1 cellular context compared by ENCODE assay signal in the genomic region with DNA sequence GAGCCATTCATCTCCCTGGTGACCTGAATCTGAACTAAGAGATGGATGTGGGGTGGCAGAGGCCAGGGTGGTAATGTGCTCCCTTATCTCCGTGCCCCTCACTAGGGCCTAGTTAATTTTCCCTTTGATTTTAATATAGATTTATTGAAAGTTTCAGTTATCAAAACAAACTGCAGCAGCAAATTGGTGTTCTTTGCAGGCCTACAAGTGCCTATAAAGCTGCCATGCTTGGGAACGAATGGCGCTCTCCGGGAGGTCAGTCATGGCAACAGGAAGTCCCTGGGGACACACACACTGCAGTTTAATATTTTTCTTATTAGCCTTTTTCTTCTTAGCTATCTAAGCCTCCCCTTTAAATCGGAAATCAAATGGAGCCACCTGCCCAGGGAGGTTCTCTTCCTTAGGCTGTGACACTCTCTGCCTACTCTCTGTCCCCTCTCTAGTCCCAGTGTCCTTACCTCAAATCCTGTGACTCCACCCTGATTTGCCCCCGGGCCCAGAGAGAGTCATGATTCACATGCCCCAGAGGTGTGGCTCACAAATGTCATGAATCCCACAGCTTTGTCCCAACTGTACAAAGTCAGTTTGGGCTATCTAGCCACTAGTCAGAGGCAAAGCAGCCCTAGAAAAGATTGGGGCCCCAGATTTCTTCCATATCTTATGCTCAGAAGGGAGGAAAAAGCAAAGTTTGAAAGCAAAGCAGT.
TF ChIP-seq lines count a peak whose summit lies in the region.

No MANE protein-coding gene starts in this region.

TF ChIP-seq in HCT116, 20 proteins besides CTCF, POLR2A, EP300 and RAD21 (continued from another document):
- no peak for TF ChIP-seq TCF7L2 (IDR thresholded peaks at IDR 0.05; ENCODE audit: borderline replicate concordance, extremely low read depth, insufficient read depth, insufficient read length)
- no peak for TF ChIP-seq CEBPB (IDR thresholded peaks at IDR 0.05; ENCODE audit: low read depth)
- TF ChIP-seq EGR1 (IDR thresholded peaks at IDR 0.05; ENCODE audit: low read depth): no peak
- no peak for TF ChIP-seq ATF3 (IDR thresholded peaks at IDR 0.05)
- no peak for TF ChIP-seq SIN3A (IDR thresholded peaks at IDR 0.05; ENCODE audit: low read depth)
- no peak for TF ChIP-seq EZH2 (IDR thresholded peaks at IDR 0.05)
- no peak for TF ChIP-seq CBX3 (IDR thresholded peaks at IDR 0.05; ENCODE audit: low read depth)
- TF ChIP-seq REST (IDR thresholded peaks at IDR 0.05; ENCODE audit: low read depth): no peak
